In the genomic region with DNA sequence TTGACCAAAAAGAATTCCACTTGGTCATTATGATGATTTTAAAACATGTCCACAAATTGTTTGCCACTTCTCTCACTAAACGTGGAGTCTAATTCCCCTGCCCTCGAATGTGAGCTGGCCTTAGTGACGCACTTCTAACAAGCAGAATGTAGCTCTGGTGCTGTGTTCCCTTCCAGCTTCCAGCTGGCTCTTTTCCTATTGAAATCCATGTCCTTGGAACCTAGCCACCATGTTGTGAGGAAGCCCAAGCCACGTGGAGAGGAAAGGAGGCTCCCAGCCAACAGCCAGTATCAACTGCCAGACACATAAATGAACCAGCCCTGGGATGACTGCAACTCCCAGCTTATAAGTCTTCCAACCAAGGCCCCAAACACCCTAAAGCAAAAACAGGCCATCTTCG, we compare ENCODE assay signal across 18 cellular contexts. TPM values are rescaled to one million over a fixed set of nuclear protein-coding genes. Genes with fewer than 3 reads are reported as not detected.
A peak's percentile ranks its signal among the peaks of the same experiment; 100 is the strongest.
DNase-seq lines count a peak whose midpoint lies in the region; ATAC-seq and TF ChIP-seq lines count a peak whose summit lies in the region.
"Had no signal": no experiment of that assay in that cellular context is flagged by ENCODE, and none has a peak within 500 bp of the region (broad histone marks: within the 10 kb centered on the region; RNA-seq: fewer than 3 reads in every experiment).

No MANE protein-coding gene starts in this region.

- H3K27me3 Mint-ChIP-seq in activated T-helper 2 cell treated with anti-CD3 and anti-CD28 coated beads, Interferon-gamma antibody, Interleukin-2, Interleukin-4, amounts not matched to agents 10 μg/mL and 5 μg/mL and 100 μg/mL, durations not matched to agents 14 hours and 24 hours and 36 hours (ENCODE audit: low read depth), result peaks cover 1% of the 10 kb centered on the region

- TF ChIP-seq POLR2A in gastroesophageal sphincter (IDR thresholded peaks at IDR 0.05), result no peak

- peaks cover 0 to 20% (median 0%) of the 10 kb centered on the region in 3 donors for H3K9me3 ChIP-seq in gastroesophageal sphincter

- intact Hi-C loops in posterior cingulate gyrus (cut with DNase I), result no loop called here
- intact Hi-C loops in activated T-helper 2 cell treated with anti-CD3 and anti-CD28 coated beads, Interferon-gamma antibody, Interleukin-2, Interleukin-4, amounts not matched to agents 10 μg/mL and 5 μg/mL and 100 μg/mL, durations not matched to agents 14 hours and 24 hours and 36 hours (cut with micrococcal nuclease), result no loop called here

- H3K4me1 Mint-ChIP-seq in activated T-helper 2 cell treated with anti-CD3 and anti-CD28 coated beads, Interferon-gamma antibody, Interleukin-2, Interleukin-4, amounts not matched to agents 10 μg/mL and 5 μg/mL and 100 μg/mL, durations not matched to agents 14 hours and 24 hours and 36 hours (ENCODE audit: low read depth), result no peaks in the 10 kb centered on the region
- H3K4me1 Mint-ChIP-seq: activated naive CD8-positive, alpha-beta T cell treated with anti-CD3 and anti-CD28 coated beads, Interleukin-2, amount 50 U/mL, for 24 hours had no signal

- H3K4me3 ChIP-seq in gastroesophageal sphincter, result no peak overlapping the region
- H3K4me3 ChIP-seq: K562, spleen had no signal

- no peak overlapping the region for H3K27ac Mint-ChIP-seq in activated T-helper 2 cell treated with anti-CD3 and anti-CD28 coated beads, Interferon-gamma antibody, Interleukin-2, Interleukin-4, amounts not matched to agents 10 μg/mL and 5 μg/mL and 100 μg/mL, durations not matched to agents 14 hours and 24 hours and 36 hours
- H3K27ac Mint-ChIP-seq: activated naive CD8-positive, alpha-beta T cell treated with anti-CD3 and anti-CD28 coated beads, Interleukin-2, amount 50 U/mL, for 24 hours had no signal

- TF ChIP-seq CTCF in C4-2B (conservative IDR thresholded peaks at IDR 0.05), result no peak
- TF ChIP-seq CTCF in gastroesophageal sphincter (IDR thresholded peaks at IDR 0.05), result no peak

- no peaks in the 10 kb centered on the region for H3K4me1 ChIP-seq in gastroesophageal sphincter

- H3K27ac ChIP-seq in C4-2B (peak overlapping the region; percentile 18), gastroesophageal sphincter (no peak overlapping the region)
- H3K27ac ChIP-seq: spleen had no signal

- 24 to 37% methylated on average over 3 to 4 of the region's 5 CpGs for WGBS in gastroesophageal sphincter (ENCODE audit: low coverage in 1 of 2), 2 donors

- DNase-seq in NCI-H446 treated with DMSO at 0.1 percent for 48 hours (lab: John Stamatoyannopoulos, UW) (peak; percentile 94), posterior cingulate gyrus (peak; percentile 24 to 89 (median 44)), SKM-1 treated with dmso at 0.1 percent for 144 hours (lab: John Stamatoyannopoulos, UW; ENCODE audit: unreplicated experiment) (no peak)
- DNase-seq in activated T-helper 2 cell treated with anti-CD3 and anti-CD28 coated beads, Interferon-gamma antibody, Interleukin-2, Interleukin-4, amounts not matched to agents 10 μg/mL and 5 μg/mL and 100 μg/mL, durations not matched to agents 14 hours and 24 hours and 36 hours (ENCODE audit: low spot score), result no peak
- no peak for DNase-seq in stimulated activated CD4-positive, alpha-beta T cell treated with anti-CD3 and anti-CD28 coated beads, Interleukin-1b, Interleukin-23, amount 100 ng/mL, for 48 hours
- DNase-seq: activated CD4-positive, alpha-beta T cell treated with anti-CD3 and anti-CD28 coated beads for 48 hours; activated naive CD8-positive, alpha-beta T cell treated with anti-CD3 and anti-CD28 coated beads, Interleukin-2, amount 50 U/mL, for 24 hours; DMS153; H7; mesenchymal stem cell; NCI-H1694 treated with DMSO at 0.1 percent for 48 hours; SHP77; spleen; T-helper 9 cell had no signal

- no peak for TF ChIP-seq EP300 in gastroesophageal sphincter (IDR thresholded peaks at IDR 0.05)

- peaks cover 21% of the 10 kb centered on the region for H3K27me3 ChIP-seq in gastroesophageal sphincter

- no peak overlapping the region for H3K4me3 Mint-ChIP-seq in activated T-helper 2 cell treated with anti-CD3 and anti-CD28 coated beads, Interferon-gamma antibody, Interleukin-2, Interleukin-4, amounts not matched to agents 10 μg/mL and 5 μg/mL and 100 μg/mL, durations not matched to agents 14 hours and 24 hours and 36 hours (ENCODE audit: low read depth)
- H3K4me3 Mint-ChIP-seq: activated naive CD8-positive, alpha-beta T cell treated with anti-CD3 and anti-CD28 coated beads, Interleukin-2, amount 50 U/mL, for 24 hours had no signal

- H3K9me3 Mint-ChIP-seq in activated T-helper 2 cell treated with anti-CD3 and anti-CD28 coated beads, Interferon-gamma antibody, Interleukin-2, Interleukin-4, amounts not matched to agents 10 μg/mL and 5 μg/mL and 100 μg/mL, durations not matched to agents 14 hours and 24 hours and 36 hours, result no peaks in the 10 kb centered on the region

- ATAC-seq in gastroesophageal sphincter, result peak; percentile 83
- ATAC-seq in HG03521 (IDR thresholded peaks at IDR 0.05; ENCODE audit: unreplicated experiment), result no peak
- ATAC-seq: activated naive CD8-positive, alpha-beta T cell treated with anti-CD3 and anti-CD28 coated beads, Interleukin-2, amount 50 U/mL, for 24 hours; K562 had no signal

- no peaks in the 10 kb centered on the region for H3K36me3 Mint-ChIP-seq in activated T-helper 2 cell treated with anti-CD3 and anti-CD28 coated beads, Interferon-gamma antibody, Interleukin-2, Interleukin-4, amounts not matched to agents 10 μg/mL and 5 μg/mL and 100 μg/mL, durations not matched to agents 14 hours and 24 hours and 36 hours (ENCODE audit: low read depth)

- H3K36me3 ChIP-seq in gastroesophageal sphincter, result no peaks in the 10 kb centered on the region
- H3K36me3 ChIP-seq: spleen had no signal

RNA-seq across cellular contexts. Expression of a gene that starts 23.6 kb away (rescaled TPM):
- total RNA-seq in gastroesophageal sphincter, result 10 to 100 TPM in 1 of 4 donors, 1 to 10 TPM in 3; 7.0 to 11.3 (median 9.0) TPM
- 0.73 and 0.90 TPM in 2 replicates for total RNA-seq in activated T-helper 2 cell treated with anti-CD3 and anti-CD28 coated beads, Interferon-gamma antibody, Interleukin-2, Interleukin-4, amounts not matched to agents 10 μg/mL and 5 μg/mL and 100 μg/mL, durations not matched to agents 14 hours and 24 hours and 36 hours

RNA-seq across cellular contexts. Expression of a gene that starts 47.6 kb away (rescaled TPM):
- total RNA-seq in gastroesophageal sphincter, result 10 to 100 TPM; 23.8 to 34.9 (median 26.2) TPM
- total RNA-seq in activated T-helper 2 cell treated with anti-CD3 and anti-CD28 coated beads, Interferon-gamma antibody, Interleukin-2, Interleukin-4, amounts not matched to agents 10 μg/mL and 5 μg/mL and 100 μg/mL, durations not matched to agents 14 hours and 24 hours and 36 hours, result 26.1 and 26.5 TPM in 2 replicates

Comparison
In these comparisons a context has a peak if more than half of its experiments do, and no peak if none do; other contexts are left out.
1. DNase-seq: peak in NCI-H446 treated with DMSO at 0.1 percent for 48 hours (single experiment) and posterior cingulate gyrus (10 of 10); none in SKM-1 treated with dmso at 0.1 percent for 144 hours (single experiment), activated T-helper 2 cell treated with anti-CD3 and anti-CD28 coated beads, Interferon-gamma antibody, Interleukin-2, Interleukin-4, amounts not matched to agents 10 μg/mL and 5 μg/mL and 100 μg/mL, durations not matched to agents 14 hours and 24 hours and 36 hours (single experiment) and stimulated activated CD4-positive, alpha-beta T cell treated with anti-CD3 and anti-CD28 coated beads, Interleukin-1b, Interleukin-23, amount 100 ng/mL, for 48 hours (single experiment).